1 cellular context compared by ENCODE assay signal in the genomic region with DNA sequence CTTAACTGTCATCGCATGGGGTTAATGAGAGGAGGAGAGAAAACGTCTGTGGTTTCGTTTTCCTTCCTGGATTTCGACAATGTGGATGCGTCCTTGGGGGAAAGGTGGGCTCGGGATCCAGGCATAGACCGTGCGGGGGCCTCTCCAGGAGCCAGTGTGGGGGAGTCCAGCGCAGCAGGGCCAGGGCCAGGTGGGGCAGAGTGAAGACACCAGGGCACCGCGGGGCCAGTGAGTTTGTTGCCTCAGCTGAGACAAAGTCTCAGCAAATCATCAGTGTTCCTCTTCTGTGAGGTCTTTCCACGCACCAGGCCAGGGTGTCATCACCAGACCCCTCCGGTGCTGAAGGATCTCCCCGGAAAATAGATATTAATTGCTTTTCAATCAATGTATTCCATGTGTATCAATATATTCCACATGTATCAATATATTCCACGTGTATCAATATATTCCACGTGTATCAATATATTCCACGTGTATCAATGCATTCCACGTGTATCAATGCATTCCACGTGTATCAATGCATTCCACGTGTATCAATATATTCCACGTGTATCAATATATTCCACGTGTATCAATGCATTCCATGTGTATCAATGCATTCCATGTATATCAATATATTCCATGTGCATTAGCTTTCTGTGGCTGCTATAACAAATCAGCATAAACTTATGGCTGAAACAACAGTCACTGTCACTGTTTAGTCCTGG.
TF ChIP-seq lines count a peak whose summit lies in the region.

No MANE protein-coding gene starts in this region.

TF ChIP-seq in GM23338, 12 proteins besides CTCF, POLR2A, EP300 and RAD21 (continued from another document):
- TF ChIP-seq, protein P1, sequence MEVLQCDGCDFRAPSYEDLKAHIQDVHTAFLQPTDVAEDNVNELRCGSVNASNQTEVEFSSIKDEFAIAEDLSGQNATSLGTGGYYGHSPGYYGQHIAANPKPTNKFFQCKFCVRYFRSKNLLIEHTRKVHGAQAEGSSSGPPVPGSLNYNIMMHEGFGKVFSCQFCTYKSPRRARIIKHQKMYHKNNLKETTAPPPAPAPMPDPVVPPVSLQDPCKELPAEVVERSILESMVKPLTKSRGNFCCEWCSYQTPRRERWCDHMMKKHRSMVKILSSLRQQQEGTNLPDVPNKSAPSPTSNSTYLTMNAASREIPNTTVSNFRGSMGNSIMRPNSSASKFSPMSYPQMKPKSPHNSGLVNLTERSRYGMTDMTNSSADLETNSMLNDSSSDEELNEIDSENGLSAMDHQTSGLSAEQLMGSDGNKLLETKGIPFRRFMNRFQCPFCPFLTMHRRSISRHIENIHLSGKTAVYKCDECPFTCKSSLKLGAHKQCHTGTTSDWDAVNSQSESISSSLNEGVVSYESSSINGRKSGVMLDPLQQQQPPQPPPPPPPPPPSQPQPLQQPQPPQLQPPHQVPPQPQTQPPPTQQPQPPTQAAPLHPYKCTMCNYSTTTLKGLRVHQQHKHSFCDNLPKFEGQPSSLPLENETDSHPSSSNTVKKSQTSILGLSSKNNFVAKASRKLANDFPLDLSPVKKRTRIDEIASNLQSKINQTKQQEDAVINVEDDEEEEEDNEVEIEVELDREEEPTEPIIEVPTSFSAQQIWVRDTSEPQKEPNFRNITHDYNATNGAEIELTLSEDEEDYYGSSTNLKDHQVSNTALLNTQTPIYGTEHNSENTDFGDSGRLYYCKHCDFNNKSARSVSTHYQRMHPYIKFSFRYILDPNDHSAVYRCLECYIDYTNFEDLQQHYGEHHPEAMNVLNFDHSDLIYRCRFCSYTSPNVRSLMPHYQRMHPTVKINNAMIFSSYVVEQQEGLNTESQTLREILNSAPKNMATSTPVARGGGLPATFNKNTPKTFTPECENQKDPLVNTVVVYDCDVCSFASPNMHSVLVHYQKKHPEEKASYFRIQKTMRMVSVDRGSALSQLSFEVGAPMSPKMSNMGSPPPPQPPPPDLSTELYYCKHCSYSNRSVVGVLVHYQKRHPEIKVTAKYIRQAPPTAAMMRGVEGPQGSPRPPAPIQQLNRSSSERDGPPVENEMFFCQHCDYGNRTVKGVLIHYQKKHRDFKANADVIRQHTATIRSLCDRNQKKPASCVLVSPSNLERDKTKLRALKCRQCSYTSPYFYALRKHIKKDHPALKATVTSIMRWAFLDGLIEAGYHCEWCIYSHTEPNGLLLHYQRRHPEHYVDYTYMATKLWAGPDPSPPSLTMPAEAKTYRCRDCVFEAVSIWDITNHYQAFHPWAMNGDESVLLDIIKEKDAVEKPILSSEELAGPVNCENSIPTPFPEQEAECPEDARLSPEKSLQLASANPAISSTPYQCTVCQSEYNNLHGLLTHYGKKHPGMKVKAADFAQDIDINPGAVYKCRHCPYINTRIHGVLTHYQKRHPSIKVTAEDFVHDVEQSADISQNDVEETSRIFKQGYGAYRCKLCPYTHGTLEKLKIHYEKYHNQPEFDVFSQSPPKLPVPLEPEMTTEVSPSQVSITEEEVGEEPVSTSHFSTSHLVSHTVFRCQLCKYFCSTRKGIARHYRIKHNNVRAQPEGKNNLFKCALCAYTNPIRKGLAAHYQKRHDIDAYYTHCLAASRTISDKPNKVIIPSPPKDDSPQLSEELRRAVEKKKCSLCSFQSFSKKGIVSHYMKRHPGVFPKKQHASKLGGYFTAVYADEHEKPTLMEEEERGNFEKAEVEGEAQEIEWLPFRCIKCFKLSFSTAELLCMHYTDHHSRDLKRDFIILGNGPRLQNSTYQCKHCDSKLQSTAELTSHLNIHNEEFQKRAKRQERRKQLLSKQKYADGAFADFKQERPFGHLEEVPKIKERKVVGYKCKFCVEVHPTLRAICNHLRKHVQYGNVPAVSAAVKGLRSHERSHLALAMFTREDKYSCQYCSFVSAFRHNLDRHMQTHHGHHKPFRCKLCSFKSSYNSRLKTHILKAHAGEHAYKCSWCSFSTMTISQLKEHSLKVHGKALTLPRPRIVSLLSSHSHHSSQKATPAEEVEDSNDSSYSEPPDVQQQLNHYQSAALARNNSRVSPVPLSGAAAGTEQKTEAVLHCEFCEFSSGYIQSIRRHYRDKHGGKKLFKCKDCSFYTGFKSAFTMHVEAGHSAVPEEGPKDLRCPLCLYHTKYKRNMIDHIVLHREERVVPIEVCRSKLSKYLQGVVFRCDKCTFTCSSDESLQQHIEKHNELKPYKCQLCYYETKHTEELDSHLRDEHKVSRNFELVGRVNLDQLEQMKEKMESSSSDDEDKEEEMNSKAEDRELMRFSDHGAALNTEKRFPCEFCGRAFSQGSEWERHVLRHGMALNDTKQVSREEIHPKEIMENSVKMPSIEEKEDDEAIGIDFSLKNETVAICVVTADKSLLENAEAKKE (CRISPR knock-in tag; IDR thresholded peaks at IDR 0.05), result no peak
- TF ChIP-seq EZH2 (IDR thresholded peaks at IDR 0.05; ENCODE audit: low read depth, unreplicated experiment) (no peak), EZH2phosphoT487 (IDR thresholded peaks at IDR 0.05; ENCODE audit: unreplicated experiment) (no peak), ZNF331 (CRISPR knock-in tag; IDR thresholded peaks at IDR 0.05; ENCODE audit: low read depth) (no peak), STAT1 (IDR thresholded peaks at IDR 0.05; ENCODE audit: unreplicated experiment) (no peak), JUNB (IDR thresholded peaks at IDR 0.05; ENCODE audit: unreplicated experiment) (no peak)
- TF ChIP-seq, protein P2, sequence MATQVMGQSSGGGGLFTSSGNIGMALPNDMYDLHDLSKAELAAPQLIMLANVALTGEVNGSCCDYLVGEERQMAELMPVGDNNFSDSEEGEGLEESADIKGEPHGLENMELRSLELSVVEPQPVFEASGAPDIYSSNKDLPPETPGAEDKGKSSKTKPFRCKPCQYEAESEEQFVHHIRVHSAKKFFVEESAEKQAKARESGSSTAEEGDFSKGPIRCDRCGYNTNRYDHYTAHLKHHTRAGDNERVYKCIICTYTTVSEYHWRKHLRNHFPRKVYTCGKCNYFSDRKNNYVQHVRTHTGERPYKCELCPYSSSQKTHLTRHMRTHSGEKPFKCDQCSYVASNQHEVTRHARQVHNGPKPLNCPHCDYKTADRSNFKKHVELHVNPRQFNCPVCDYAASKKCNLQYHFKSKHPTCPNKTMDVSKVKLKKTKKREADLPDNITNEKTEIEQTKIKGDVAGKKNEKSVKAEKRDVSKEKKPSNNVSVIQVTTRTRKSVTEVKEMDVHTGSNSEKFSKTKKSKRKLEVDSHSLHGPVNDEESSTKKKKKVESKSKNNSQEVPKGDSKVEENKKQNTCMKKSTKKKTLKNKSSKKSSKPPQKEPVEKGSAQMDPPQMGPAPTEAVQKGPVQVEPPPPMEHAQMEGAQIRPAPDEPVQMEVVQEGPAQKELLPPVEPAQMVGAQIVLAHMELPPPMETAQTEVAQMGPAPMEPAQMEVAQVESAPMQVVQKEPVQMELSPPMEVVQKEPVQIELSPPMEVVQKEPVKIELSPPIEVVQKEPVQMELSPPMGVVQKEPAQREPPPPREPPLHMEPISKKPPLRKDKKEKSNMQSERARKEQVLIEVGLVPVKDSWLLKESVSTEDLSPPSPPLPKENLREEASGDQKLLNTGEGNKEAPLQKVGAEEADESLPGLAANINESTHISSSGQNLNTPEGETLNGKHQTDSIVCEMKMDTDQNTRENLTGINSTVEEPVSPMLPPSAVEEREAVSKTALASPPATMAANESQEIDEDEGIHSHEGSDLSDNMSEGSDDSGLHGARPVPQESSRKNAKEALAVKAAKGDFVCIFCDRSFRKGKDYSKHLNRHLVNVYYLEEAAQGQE (IDR thresholded peaks at IDR 0.05; ENCODE audit: unreplicated experiment), result no peak
- TF ChIP-seq, protein P3, sequence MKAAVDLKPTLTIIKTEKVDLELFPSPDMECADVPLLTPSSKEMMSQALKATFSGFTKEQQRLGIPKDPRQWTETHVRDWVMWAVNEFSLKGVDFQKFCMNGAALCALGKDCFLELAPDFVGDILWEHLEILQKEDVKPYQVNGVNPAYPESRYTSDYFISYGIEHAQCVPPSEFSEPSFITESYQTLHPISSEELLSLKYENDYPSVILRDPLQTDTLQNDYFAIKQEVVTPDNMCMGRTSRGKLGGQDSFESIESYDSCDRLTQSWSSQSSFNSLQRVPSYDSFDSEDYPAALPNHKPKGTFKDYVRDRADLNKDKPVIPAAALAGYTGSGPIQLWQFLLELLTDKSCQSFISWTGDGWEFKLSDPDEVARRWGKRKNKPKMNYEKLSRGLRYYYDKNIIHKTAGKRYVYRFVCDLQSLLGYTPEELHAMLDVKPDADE (IDR thresholded peaks at IDR 0.05), result no peak
TF ChIP-seq in GM23338: peak in this region for 0.
